13 cellular contexts compared by ENCODE assay signal in the genomic region with DNA sequence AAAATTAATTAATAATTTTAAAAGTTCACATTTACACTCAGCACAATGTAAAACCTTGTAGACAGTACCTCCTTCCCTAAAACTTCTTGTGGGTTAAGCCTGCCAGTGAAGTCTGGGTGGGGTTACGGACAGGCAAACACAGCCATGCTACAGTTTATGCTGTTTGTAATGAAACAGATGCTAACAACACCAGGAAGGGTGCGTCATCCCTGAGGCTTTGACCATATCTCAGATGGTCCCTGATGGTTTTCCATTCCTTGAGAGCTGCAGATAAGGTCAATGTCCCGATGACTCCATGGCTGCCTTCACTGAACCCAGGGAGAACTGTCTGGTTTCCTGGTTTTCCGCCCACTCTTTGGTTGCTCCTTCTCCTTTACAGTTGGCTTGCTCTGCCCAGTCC. TPM values are rescaled to one million over a fixed set of nuclear protein-coding genes. Genes with fewer than 3 reads are reported as not detected.
DNase-seq lines count a peak whose midpoint lies in the region; ATAC-seq and TF ChIP-seq lines count a peak whose summit lies in the region.
"Had no signal": no experiment of that assay in that cellular context is flagged by ENCODE, and none has a peak within 500 bp of the region (broad histone marks: within the 10 kb centered on the region; RNA-seq: fewer than 3 reads in every experiment).

No MANE protein-coding gene starts in this region.

- H3K9me3 ChIP-seq in BLaER1 = no peaks in the 10 kb centered on the region; the same call in 1 of the 2 replicates

- no peaks in the 10 kb centered on the region for H3K27me3 Mint-ChIP-seq in natural killer cell treated with Interleukin-12 subunit alpha and Interleukin-12 subunit beta and Interleukin-15 and Interleukin-18, amount 100 ng/mL, for 72 hours

- H3K27me3 ChIP-seq in BLaER1 = no peaks in the 10 kb centered on the region

- DNase-seq in M059J (ENCODE audit: low read depth) (peak; percentile 9), fibroblast of mammary gland (ENCODE audit: low read depth) (peak; percentile 26), superior temporal gyrus (ENCODE audit: extremely low spot score) (no peak)
- DNase-seq in natural killer cell treated with Interleukin-12 subunit alpha and Interleukin-12 subunit beta and Interleukin-15 and Interleukin-18, amount 100 ng/mL, for 72 hours (ENCODE audit: low spot score) = no peak
- DNase-seq: KBM-7, NCI-H1105 treated with DMSO at 0.1 percent for 48 hours, NCI-H187, NCI-H446, PC-9 had no signal

- peak overlapping the region; percentile 81 for H3K27ac Mint-ChIP-seq in natural killer cell treated with Interleukin-12 subunit alpha and Interleukin-12 subunit beta and Interleukin-15 and Interleukin-18, amount 100 ng/mL, for 72 hours

- no peak for ATAC-seq in natural killer cell treated with Interleukin-12 subunit alpha and Interleukin-12 subunit beta and Interleukin-15 and Interleukin-18, amount 100 ng/mL, for 72 hours
- ATAC-seq in SK-N-SH treated with all-trans-retinoic acid at 6 μM for 48 hours (no peak), GM18517 (IDR thresholded peaks at IDR 0.05; ENCODE audit: unreplicated experiment) (no peak)
- ATAC-seq: HCT116 had no signal

- peaks cover 97% of the 10 kb centered on the region for H3K4me1 ChIP-seq in BLaER1

- no peaks in the 10 kb centered on the region for H4K20me1 ChIP-seq in BLaER1

- TF ChIP-seq CTCF in fibroblast of mammary gland (conservative IDR thresholded peaks at IDR 0.05; ENCODE audit: control insufficient read depth, insufficient read depth, low read depth, low read length) = no peak

- peak overlapping the region; percentile 81 for H3K4me2 ChIP-seq in BLaER1
- H3K4me2 ChIP-seq: PC-9 had no signal

- no peak overlapping the region for H3K9ac ChIP-seq in BLaER1

- H3K36me3 ChIP-seq in BLaER1 = no peaks in the 10 kb centered on the region

- peaks cover 3% of the 10 kb centered on the region for H3K9me3 Mint-ChIP-seq in natural killer cell treated with Interleukin-12 subunit alpha and Interleukin-12 subunit beta and Interleukin-15 and Interleukin-18, amount 100 ng/mL, for 72 hours

- H3K4me3 ChIP-seq in BLaER1 (no peak overlapping the region), fibroblast of mammary gland (ENCODE audit: control insufficient read depth, low read depth, low read length) (no peak overlapping the region)
- H3K4me3 ChIP-seq: PC-9 had no signal

- H3K4me3 Mint-ChIP-seq in natural killer cell treated with Interleukin-12 subunit alpha and Interleukin-12 subunit beta and Interleukin-15 and Interleukin-18, amount 100 ng/mL, for 72 hours = no peak overlapping the region

- 0 out of 2 replicates have a peak overlapping the region, but pooled peaks have one; percentile 23 for H3K27ac ChIP-seq in BLaER1
- H3K27ac ChIP-seq: PC-9 had no signal

- H3K36me3 Mint-ChIP-seq in natural killer cell treated with Interleukin-12 subunit alpha and Interleukin-12 subunit beta and Interleukin-15 and Interleukin-18, amount 100 ng/mL, for 72 hours = no peaks in the 10 kb centered on the region

- H3K4me1 Mint-ChIP-seq in natural killer cell treated with Interleukin-12 subunit alpha and Interleukin-12 subunit beta and Interleukin-15 and Interleukin-18, amount 100 ng/mL, for 72 hours (ENCODE audit: low read depth in 2 of 2) = peaks cover 51 to 56% of the 10 kb centered on the region in 2 donors

TF ChIP-seq in SK-N-SH treated with all-trans-retinoic acid at 6 μM for 48 hours, 23 proteins besides CTCF, POLR2A, EP300 and RAD21:
- TF ChIP-seq, protein P1, sequence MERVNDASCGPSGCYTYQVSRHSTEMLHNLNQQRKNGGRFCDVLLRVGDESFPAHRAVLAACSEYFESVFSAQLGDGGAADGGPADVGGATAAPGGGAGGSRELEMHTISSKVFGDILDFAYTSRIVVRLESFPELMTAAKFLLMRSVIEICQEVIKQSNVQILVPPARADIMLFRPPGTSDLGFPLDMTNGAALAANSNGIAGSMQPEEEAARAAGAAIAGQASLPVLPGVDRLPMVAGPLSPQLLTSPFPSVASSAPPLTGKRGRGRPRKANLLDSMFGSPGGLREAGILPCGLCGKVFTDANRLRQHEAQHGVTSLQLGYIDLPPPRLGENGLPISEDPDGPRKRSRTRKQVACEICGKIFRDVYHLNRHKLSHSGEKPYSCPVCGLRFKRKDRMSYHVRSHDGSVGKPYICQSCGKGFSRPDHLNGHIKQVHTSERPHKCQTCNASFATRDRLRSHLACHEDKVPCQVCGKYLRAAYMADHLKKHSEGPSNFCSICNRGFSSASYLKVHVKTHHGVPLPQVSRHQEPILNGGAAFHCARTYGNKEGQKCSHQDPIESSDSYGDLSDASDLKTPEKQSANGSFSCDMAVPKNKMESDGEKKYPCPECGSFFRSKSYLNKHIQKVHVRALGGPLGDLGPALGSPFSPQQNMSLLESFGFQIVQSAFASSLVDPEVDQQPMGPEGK (CRISPR knock-in tag; IDR thresholded peaks at IDR 0.05; ENCODE audit: borderline replicate concordance) = no peak
- TF ChIP-seq TCF4 (CRISPR knock-in tag; IDR thresholded peaks at IDR 0.05; ENCODE audit: borderline replicate concordance) (no peak), ZFP3 (CRISPR knock-in tag; IDR thresholded peaks at IDR 0.05) (no peak), ZNF70 (CRISPR knock-in tag; IDR thresholded peaks at IDR 0.05) (no peak), SNAI2 (CRISPR knock-in tag; IDR thresholded peaks at IDR 0.05) (no peak), BACH2 (CRISPR knock-in tag; IDR thresholded peaks at IDR 0.05; ENCODE audit: borderline replicate concordance) (no peak), OSR1 (CRISPR knock-in tag; IDR thresholded peaks at IDR 0.05) (no peak), ARNTL (CRISPR knock-in tag; IDR thresholded peaks at IDR 0.05; ENCODE audit: borderline replicate concordance, low read depth) (no peak), ISL1 (CRISPR knock-in tag; IDR thresholded peaks at IDR 0.05) (no peak), GLIS3 (CRISPR knock-in tag; IDR thresholded peaks at IDR 0.05) (no peak), CSRNP3 (CRISPR knock-in tag; IDR thresholded peaks at IDR 0.05) (no peak)
- TF ChIP-seq, protein P2, sequence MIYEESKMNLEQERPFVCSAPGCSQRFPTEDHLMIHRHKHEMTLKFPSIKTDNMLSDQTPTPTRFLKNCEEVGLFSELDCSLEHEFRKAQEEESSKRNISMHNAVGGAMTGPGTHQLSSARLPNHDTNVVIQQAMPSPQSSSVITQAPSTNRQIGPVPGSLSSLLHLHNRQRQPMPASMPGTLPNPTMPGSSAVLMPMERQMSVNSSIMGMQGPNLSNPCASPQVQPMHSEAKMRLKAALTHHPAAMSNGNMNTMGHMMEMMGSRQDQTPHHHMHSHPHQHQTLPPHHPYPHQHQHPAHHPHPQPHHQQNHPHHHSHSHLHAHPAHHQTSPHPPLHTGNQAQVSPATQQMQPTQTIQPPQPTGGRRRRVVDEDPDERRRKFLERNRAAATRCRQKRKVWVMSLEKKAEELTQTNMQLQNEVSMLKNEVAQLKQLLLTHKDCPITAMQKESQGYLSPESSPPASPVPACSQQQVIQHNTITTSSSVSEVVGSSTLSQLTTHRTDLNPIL (CRISPR knock-in tag; IDR thresholded peaks at IDR 0.05; ENCODE audit: low read depth) = no peak

RNA-seq across cellular contexts. Expression of gene GAS7, which starts 29.1 kb away (rescaled TPM):
- total RNA-seq in M059J (2014; rRNA removed; shearing (Covaris generic)) = 0.02 TPM in 1 of 2 replicates, not detected in the other
- total RNA-seq in natural killer cell treated with Interleukin-12 subunit alpha and Interleukin-12 subunit beta and Interleukin-15 and Interleukin-18, amount 100 ng/mL, for 72 hours = 1 to 10 TPM; 4.9 to 5.5 TPM
- total RNA-seq: PC-9 had no signal

Comparison
In these comparisons a context has a peak if more than half of its experiments do, and no peak if none do; other contexts are left out.
1. DNase-seq: peak in M059J (single experiment) and fibroblast of mammary gland (single experiment); none in natural killer cell treated with Interleukin-12 subunit alpha and Interleukin-12 subunit beta and Interleukin-15 and Interleukin-18, amount 100 ng/mL, for 72 hours (single experiment) and superior temporal gyrus (single experiment).